1 cellular context compared by ENCODE assay signal in the genomic region with DNA sequence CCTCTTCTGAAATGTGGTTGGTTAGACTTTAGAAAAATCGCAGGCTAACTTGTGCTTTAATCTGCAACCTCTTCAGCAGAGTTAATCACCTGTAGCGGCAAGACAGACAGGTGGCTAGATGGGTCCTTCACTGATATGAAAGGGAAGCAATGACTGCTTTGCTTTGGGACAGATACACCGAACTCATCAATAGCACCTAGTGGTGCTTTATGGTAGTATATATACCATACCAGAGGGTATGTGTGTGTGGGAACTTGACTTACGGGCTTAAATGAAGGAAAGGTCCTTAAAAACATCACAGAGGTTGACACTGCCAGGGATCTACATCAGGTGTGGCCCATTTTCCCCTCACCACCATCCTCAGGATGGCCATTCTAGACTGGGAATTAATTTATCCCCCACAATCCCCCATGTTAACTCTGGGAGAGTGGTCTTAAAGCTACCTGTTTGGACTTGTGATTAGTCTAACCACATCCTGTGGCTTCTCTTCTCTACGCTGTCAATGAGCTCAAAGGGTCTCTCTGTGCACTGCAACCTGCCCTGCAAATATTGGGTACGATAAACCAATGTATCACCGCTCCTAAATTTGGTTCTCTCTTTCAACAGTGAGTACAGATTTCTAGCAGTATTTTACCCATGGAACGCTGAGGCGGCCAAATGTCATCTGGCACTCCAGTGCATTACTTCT.
TF ChIP-seq lines count a peak whose summit lies in the region.

No MANE protein-coding gene starts in this region.

TF ChIP-seq in HEK293, 187 proteins besides CTCF, POLR2A, EP300 and RAD21 (continued from another document):
- TF ChIP-seq, protein P1, sequence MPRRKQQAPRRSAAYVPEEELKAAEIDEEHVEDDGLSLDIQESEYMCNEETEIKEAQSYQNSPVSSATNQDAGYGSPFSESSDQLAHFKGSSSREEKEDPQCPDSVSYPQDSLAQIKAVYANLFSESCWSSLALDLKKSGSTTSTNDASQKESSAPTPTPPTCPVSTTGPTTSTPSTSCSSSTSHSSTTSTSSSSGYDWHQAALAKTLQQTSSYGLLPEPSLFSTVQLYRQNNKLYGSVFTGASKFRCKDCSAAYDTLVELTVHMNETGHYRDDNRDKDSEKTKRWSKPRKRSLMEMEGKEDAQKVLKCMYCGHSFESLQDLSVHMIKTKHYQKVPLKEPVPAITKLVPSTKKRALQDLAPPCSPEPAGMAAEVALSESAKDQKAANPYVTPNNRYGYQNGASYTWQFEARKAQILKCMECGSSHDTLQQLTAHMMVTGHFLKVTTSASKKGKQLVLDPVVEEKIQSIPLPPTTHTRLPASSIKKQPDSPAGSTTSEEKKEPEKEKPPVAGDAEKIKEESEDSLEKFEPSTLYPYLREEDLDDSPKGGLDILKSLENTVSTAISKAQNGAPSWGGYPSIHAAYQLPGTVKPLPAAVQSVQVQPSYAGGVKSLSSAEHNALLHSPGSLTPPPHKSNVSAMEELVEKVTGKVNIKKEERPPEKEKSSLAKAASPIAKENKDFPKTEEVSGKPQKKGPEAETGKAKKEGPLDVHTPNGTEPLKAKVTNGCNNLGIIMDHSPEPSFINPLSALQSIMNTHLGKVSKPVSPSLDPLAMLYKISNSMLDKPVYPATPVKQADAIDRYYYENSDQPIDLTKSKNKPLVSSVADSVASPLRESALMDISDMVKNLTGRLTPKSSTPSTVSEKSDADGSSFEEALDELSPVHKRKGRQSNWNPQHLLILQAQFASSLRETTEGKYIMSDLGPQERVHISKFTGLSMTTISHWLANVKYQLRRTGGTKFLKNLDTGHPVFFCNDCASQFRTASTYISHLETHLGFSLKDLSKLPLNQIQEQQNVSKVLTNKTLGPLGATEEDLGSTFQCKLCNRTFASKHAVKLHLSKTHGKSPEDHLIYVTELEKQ (tag by site-specific recombination; IDR thresholded peaks at IDR 0.05; ENCODE audit: borderline replicate concordance), result no peak
- no peak for TF ChIP-seq ZNF664 (tag by site-specific recombination; IDR thresholded peaks at IDR 0.05)
- TF ChIP-seq, protein P2, sequence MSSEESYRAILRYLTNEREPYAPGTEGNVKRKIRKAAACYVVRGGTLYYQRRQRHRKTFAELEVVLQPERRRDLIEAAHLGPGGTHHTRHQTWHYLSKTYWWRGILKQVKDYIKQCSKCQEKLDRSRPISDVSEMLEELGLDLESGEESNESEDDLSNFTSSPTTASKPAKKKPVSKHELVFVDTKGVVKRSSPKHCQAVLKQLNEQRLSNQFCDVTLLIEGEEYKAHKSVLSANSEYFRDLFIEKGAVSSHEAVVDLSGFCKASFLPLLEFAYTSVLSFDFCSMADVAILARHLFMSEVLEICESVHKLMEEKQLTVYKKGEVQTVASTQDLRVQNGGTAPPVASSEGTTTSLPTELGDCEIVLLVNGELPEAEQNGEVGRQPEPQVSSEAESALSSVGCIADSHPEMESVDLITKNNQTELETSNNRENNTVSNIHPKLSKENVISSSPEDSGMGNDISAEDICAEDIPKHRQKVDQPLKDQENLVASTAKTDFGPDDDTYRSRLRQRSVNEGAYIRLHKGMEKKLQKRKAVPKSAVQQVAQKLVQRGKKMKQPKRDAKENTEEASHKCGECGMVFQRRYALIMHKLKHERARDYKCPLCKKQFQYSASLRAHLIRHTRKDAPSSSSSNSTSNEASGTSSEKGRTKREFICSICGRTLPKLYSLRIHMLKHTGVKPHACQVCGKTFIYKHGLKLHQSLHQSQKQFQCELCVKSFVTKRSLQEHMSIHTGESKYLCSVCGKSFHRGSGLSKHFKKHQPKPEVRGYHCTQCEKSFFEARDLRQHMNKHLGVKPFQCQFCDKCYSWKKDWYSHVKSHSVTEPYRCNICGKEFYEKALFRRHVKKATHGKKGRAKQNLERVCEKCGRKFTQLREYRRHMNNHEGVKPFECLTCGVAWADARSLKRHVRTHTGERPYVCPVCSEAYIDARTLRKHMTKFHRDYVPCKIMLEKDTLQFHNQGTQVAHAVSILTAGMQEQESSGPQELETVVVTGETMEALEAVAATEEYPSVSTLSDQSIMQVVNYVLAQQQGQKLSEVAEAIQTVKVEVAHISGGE (tag by site-specific recombination; conservative IDR thresholded peaks at IDR 0.05; ENCODE audit: low read depth), result no peak
- no peak for TF ChIP-seq ZNF561 (tag by site-specific recombination; IDR thresholded peaks at IDR 0.05; ENCODE audit: borderline replicate concordance)
